In the genomic region with DNA sequence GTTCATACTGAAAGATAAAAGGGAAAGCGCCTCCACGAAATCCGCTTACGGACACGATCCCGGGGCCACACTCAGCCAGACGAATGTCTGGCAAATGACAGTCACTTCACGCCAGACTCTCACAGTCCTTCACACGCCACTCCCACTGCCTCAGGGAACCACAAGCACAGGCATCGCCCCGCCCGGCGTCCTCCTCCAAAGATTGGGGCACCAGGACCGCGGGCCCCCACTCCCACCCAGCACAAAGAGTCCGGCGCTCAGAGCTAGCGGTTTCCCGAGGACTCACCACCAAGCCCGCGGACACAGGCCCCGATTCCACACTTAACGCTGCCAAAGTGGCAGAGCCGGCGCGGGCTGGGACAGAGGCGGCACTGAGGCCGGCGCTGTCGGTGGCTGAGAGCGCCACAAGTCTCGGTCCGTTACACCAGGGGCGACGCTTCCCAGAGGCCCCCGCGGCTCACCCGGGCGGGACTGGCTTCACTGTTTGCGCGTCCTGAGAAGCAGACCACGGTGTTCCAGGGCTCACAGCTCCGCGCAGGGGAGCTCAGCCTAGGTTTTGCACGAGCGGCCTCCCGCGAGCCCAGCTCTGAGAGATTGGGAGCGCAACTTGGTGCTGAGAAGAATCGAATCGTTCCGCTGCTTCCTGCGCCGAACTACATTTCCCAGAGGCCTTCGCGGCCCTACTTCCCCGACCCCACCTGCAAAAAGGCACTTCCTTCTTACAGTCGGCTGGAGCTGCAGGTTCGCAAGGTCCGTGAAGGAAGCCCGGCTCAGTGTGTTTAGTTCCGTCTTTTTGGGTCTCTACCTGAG, we compare ENCODE assay signal across 1 cellular context.
TF ChIP-seq lines count a peak whose summit lies in the region.

A gene (minus strand): TSS at position 647 of the 810 bp plus-strand sequence. CDS start 22,523 bp downstream, outside the sequence.

TF ChIP-seq in WTC11, 78 proteins besides CTCF, POLR2A, EP300 and RAD21 (continued from another document and continues in another):
- TF ChIP-seq, protein P1, sequence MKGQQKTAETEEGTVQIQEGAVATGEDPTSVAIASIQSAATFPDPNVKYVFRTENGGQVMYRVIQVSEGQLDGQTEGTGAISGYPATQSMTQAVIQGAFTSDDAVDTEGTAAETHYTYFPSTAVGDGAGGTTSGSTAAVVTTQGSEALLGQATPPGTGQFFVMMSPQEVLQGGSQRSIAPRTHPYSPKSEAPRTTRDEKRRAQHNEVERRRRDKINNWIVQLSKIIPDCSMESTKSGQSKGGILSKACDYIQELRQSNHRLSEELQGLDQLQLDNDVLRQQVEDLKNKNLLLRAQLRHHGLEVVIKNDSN (CRISPR knock-in tag; IDR thresholded peaks at IDR 0.05): 0 out of 2 replicates have a peak, but pooled peaks have one; percentile 8
- no peak for TF ChIP-seq OVOL2 (CRISPR knock-in tag; IDR thresholded peaks at IDR 0.05; ENCODE audit: borderline replicate concordance)
- TF ChIP-seq, protein P2, sequence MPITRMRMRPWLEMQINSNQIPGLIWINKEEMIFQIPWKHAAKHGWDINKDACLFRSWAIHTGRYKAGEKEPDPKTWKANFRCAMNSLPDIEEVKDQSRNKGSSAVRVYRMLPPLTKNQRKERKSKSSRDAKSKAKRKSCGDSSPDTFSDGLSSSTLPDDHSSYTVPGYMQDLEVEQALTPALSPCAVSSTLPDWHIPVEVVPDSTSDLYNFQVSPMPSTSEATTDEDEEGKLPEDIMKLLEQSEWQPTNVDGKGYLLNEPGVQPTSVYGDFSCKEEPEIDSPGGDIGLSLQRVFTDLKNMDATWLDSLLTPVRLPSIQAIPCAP (CRISPR knock-in tag; IDR thresholded peaks at IDR 0.05): no peak
- TF ChIP-seq, protein P3, sequence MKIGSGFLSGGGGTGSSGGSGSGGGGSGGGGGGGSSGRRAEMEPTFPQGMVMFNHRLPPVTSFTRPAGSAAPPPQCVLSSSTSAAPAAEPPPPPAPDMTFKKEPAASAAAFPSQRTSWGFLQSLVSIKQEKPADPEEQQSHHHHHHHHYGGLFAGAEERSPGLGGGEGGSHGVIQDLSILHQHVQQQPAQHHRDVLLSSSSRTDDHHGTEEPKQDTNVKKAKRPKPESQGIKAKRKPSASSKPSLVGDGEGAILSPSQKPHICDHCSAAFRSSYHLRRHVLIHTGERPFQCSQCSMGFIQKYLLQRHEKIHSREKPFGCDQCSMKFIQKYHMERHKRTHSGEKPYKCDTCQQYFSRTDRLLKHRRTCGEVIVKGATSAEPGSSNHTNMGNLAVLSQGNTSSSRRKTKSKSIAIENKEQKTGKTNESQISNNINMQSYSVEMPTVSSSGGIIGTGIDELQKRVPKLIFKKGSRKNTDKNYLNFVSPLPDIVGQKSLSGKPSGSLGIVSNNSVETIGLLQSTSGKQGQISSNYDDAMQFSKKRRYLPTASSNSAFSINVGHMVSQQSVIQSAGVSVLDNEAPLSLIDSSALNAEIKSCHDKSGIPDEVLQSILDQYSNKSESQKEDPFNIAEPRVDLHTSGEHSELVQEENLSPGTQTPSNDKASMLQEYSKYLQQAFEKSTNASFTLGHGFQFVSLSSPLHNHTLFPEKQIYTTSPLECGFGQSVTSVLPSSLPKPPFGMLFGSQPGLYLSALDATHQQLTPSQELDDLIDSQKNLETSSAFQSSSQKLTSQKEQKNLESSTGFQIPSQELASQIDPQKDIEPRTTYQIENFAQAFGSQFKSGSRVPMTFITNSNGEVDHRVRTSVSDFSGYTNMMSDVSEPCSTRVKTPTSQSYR (CRISPR knock-in tag; IDR thresholded peaks at IDR 0.05): no peak
- TF ChIP-seq, protein P4, sequence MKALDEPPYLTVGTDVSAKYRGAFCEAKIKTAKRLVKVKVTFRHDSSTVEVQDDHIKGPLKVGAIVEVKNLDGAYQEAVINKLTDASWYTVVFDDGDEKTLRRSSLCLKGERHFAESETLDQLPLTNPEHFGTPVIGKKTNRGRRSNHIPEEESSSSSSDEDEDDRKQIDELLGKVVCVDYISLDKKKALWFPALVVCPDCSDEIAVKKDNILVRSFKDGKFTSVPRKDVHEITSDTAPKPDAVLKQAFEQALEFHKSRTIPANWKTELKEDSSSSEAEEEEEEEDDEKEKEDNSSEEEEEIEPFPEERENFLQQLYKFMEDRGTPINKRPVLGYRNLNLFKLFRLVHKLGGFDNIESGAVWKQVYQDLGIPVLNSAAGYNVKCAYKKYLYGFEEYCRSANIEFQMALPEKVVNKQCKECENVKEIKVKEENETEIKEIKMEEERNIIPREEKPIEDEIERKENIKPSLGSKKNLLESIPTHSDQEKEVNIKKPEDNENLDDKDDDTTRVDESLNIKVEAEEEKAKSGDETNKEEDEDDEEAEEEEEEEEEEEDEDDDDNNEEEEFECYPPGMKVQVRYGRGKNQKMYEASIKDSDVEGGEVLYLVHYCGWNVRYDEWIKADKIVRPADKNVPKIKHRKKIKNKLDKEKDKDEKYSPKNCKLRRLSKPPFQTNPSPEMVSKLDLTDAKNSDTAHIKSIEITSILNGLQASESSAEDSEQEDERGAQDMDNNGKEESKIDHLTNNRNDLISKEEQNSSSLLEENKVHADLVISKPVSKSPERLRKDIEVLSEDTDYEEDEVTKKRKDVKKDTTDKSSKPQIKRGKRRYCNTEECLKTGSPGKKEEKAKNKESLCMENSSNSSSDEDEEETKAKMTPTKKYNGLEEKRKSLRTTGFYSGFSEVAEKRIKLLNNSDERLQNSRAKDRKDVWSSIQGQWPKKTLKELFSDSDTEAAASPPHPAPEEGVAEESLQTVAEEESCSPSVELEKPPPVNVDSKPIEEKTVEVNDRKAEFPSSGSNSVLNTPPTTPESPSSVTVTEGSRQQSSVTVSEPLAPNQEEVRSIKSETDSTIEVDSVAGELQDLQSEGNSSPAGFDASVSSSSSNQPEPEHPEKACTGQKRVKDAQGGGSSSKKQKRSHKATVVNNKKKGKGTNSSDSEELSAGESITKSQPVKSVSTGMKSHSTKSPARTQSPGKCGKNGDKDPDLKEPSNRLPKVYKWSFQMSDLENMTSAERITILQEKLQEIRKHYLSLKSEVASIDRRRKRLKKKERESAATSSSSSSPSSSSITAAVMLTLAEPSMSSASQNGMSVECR (CRISPR knock-in tag; IDR thresholded peaks at IDR 0.05; ENCODE audit: borderline replicate concordance): peak; percentile 72; the same call in 1 of the 2 replicates
- TF ChIP-seq TP53 (CRISPR knock-in tag; IDR thresholded peaks at IDR 0.05): no peak
- TF ChIP-seq, protein P5, sequence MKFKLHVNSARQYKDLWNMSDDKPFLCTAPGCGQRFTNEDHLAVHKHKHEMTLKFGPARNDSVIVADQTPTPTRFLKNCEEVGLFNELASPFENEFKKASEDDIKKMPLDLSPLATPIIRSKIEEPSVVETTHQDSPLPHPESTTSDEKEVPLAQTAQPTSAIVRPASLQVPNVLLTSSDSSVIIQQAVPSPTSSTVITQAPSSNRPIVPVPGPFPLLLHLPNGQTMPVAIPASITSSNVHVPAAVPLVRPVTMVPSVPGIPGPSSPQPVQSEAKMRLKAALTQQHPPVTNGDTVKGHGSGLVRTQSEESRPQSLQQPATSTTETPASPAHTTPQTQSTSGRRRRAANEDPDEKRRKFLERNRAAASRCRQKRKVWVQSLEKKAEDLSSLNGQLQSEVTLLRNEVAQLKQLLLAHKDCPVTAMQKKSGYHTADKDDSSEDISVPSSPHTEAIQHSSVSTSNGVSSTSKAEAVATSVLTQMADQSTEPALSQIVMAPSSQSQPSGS (CRISPR knock-in tag; IDR thresholded peaks at IDR 0.05; ENCODE audit: borderline replicate concordance, low read depth): no peak
- TF ChIP-seq, protein P6, sequence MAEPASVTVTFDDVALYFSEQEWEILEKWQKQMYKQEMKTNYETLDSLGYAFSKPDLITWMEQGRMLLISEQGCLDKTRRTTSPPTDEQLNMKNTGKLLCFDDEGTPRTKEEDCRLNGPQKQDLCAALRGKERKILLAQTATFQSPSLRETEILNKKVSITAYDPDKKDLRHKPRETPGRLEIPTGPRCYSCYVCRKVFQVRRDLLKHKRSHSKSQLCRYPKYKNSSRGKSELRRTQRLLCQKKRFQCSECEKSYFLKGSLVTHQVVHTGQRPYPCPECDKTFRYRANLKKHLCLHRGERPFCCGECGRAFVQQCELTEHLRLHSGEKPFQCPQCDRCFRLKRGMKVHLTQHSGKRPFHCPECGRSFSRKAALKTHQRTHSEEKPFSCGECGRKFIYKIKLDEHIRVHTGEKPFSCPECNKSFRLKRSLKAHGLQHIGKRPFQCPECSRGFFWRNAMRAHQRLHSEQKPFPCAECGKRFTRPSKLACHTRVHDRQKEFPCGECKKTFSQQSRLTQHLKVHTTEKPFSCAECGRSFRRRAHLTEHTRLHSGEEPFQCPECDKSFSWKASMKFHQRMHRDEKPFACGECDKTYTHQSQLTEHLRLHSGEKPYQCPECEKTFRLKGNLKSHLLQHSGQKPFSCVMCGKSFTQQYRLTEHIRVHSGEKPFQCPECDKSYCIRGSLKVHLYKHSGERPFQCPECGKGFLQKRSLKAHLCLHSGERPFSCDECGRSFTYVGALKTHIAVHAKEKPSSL (CRISPR knock-in tag; conservative IDR thresholded peaks at IDR 0.05): no peak
- TF ChIP-seq, protein P7, sequence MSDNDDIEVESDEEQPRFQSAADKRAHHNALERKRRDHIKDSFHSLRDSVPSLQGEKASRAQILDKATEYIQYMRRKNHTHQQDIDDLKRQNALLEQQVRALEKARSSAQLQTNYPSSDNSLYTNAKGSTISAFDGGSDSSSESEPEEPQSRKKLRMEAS (CRISPR knock-in tag; IDR thresholded peaks at IDR 0.05): no peak; the same call in 1 of the 2 replicates
- no peak for TF ChIP-seq KAT7 (CRISPR knock-in tag; IDR thresholded peaks at IDR 0.05; ENCODE audit: borderline replicate concordance)
- TF ChIP-seq, protein P8, sequence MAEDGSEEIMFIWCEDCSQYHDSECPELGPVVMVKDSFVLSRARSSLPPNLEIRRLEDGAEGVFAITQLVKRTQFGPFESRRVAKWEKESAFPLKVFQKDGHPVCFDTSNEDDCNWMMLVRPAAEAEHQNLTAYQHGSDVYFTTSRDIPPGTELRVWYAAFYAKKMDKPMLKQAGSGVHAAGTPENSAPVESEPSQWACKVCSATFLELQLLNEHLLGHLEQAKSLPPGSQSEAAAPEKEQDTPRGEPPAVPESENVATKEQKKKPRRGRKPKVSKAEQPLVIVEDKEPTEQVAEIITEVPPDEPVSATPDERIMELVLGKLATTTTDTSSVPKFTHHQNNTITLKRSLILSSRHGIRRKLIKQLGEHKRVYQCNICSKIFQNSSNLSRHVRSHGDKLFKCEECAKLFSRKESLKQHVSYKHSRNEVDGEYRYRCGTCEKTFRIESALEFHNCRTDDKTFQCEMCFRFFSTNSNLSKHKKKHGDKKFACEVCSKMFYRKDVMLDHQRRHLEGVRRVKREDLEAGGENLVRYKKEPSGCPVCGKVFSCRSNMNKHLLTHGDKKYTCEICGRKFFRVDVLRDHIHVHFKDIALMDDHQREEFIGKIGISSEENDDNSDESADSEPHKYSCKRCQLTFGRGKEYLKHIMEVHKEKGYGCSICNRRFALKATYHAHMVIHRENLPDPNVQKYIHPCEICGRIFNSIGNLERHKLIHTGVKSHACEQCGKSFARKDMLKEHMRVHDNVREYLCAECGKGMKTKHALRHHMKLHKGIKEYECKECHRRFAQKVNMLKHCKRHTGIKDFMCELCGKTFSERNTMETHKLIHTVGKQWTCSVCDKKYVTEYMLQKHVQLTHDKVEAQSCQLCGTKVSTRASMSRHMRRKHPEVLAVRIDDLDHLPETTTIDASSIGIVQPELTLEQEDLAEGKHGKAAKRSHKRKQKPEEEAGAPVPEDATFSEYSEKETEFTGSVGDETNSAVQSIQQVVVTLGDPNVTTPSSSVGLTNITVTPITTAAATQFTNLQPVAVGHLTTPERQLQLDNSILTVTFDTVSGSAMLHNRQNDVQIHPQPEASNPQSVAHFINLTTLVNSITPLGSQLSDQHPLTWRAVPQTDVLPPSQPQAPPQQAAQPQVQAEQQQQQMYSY (CRISPR knock-in tag; IDR thresholded peaks at IDR 0.05): no peak
- TF ChIP-seq PRRX2 (CRISPR knock-in tag; IDR thresholded peaks at IDR 0.05): no peak
- TF ChIP-seq, protein P9, sequence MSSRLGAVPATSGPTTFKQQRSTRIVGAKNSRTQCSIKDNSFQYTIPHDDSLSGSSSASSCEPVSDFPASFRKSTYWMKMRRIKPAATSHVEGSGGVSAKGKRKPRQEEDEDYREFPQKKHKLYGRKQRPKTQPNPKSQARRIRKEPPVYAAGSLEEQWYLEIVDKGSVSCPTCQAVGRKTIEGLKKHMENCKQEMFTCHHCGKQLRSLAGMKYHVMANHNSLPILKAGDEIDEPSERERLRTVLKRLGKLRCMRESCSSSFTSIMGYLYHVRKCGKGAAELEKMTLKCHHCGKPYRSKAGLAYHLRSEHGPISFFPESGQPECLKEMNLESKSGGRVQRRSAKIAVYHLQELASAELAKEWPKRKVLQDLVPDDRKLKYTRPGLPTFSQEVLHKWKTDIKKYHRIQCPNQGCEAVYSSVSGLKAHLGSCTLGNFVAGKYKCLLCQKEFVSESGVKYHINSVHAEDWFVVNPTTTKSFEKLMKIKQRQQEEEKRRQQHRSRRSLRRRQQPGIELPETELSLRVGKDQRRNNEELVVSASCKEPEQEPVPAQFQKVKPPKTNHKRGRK (CRISPR knock-in tag; IDR thresholded peaks at IDR 0.05; ENCODE audit: borderline replicate concordance): no peak
- TF ChIP-seq ZNF121 (CRISPR knock-in tag; IDR thresholded peaks at IDR 0.05): no peak
- TF ChIP-seq, protein P10, sequence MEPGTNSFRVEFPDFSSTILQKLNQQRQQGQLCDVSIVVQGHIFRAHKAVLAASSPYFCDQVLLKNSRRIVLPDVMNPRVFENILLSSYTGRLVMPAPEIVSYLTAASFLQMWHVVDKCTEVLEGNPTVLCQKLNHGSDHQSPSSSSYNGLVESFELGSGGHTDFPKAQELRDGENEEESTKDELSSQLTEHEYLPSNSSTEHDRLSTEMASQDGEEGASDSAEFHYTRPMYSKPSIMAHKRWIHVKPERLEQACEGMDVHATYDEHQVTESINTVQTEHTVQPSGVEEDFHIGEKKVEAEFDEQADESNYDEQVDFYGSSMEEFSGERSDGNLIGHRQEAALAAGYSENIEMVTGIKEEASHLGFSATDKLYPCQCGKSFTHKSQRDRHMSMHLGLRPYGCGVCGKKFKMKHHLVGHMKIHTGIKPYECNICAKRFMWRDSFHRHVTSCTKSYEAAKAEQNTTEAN (CRISPR knock-in tag; IDR thresholded peaks at IDR 0.05): no peak
- no peak for TF ChIP-seq FOXJ3 (CRISPR knock-in tag; IDR thresholded peaks at IDR 0.05; ENCODE audit: borderline replicate concordance)
- no peak for TF ChIP-seq NR1H2 (CRISPR knock-in tag; IDR thresholded peaks at IDR 0.05)
- TF ChIP-seq ZNF138 (CRISPR knock-in tag; conservative IDR thresholded peaks at IDR 0.05): no peak
- TF ChIP-seq, protein P11, sequence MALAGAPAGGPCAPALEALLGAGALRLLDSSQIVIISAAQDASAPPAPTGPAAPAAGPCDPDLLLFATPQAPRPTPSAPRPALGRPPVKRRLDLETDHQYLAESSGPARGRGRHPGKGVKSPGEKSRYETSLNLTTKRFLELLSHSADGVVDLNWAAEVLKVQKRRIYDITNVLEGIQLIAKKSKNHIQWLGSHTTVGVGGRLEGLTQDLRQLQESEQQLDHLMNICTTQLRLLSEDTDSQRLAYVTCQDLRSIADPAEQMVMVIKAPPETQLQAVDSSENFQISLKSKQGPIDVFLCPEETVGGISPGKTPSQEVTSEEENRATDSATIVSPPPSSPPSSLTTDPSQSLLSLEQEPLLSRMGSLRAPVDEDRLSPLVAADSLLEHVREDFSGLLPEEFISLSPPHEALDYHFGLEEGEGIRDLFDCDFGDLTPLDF (CRISPR knock-in tag; IDR thresholded peaks at IDR 0.05): no peak
- TF ChIP-seq, protein P12, sequence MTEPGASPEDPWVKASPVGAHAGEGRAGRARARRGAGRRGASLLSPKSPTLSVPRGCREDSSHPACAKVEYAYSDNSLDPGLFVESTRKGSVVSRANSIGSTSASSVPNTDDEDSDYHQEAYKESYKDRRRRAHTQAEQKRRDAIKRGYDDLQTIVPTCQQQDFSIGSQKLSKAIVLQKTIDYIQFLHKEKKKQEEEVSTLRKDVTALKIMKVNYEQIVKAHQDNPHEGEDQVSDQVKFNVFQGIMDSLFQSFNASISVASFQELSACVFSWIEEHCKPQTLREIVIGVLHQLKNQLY (CRISPR knock-in tag; IDR thresholded peaks at IDR 0.05): no peak
- TF ChIP-seq ZBTB21 (CRISPR knock-in tag; IDR thresholded peaks at IDR 0.05; ENCODE audit: borderline replicate concordance): no peak
